29 cellular contexts compared by ENCODE assay signal in genomic region chr7:101596898-101597297, GRCh38. TPM values are rescaled to one million over a fixed set of nuclear protein-coding genes. Genes with fewer than 3 reads are reported as not detected.
DNase-seq lines count a peak whose midpoint lies in the region; ATAC-seq, FAIRE-seq and TF ChIP-seq lines count a peak whose summit lies in the region.
"Had no signal": no experiment of that assay in that cellular context is flagged by ENCODE, and none has a peak within 500 bp of the region (broad histone marks: within the 10 kb centered on the region; RNA-seq: fewer than 3 reads in every experiment).

No MANE protein-coding gene starts in this region.

- ATAC-seq in IMR-90 (ENCODE audit: low read depth) (no peak), K562 (no peak), GM19023 (IDR thresholded peaks at IDR 0.05; ENCODE audit: unreplicated experiment) (no peak)
- ATAC-seq: GM12878 had no signal

- H3K9ac ChIP-seq in IMR-90 (ENCODE audit: low read depth, low read length) (no peak overlapping the region), K562 (ENCODE audit: insufficient read depth in 1 of 2, low read depth in 2 of 2, low read length in 2 of 2) (no peak overlapping the region)
- H3K9ac ChIP-seq: BLaER1 had no signal

- H3K4me2 ChIP-seq in IMR-90 (ENCODE audit: low read depth, low read length) (no peak overlapping the region), K562 (ENCODE audit: insufficient read depth, low read length) (no peak overlapping the region)
- H3K4me2 ChIP-seq: BLaER1 had no signal

- no peak for FAIRE-seq in K562 (lab: Jason Lieb, UNC)
- FAIRE-seq: A204.1, GM12878, GM12892, GM18507, GM19239 had no signal

- H3K9me3 ChIP-seq in IMR-90 (ENCODE audit: control insufficient read depth, insufficient read depth, low read length) (peaks cover 3% of the 10 kb centered on the region), K562 (replicated peaks; ENCODE audit: control insufficient read depth, insufficient read depth, low read depth, low read length) (no peaks in the 10 kb centered on the region)
- H3K9me3 ChIP-seq: BE2C, BLaER1 had no signal

- DNase-seq in IMR-90 (no peak), K562 (ENCODE audit: extremely low read depth in 1 of 4, low spot score in 3 of 4) (no peak), posterior vena cava (ENCODE audit: low spot score) (peak; percentile 15), RKO (ENCODE audit: low spot score) (no peak)
- DNase-seq: 8988T; ACHN; BE2C; C1 segment of cervical spinal cord; CD4-positive, alpha-beta memory T cell; CD4-positive, CD25-positive, alpha-beta regulatory T cell; CD8-positive, alpha-beta memory T cell; COR-L47; DMS 273 treated with DMSO at 0.1 percent for 48 hours; DMS153; DMS53; DMS79; DND-41; EL; GDM1 had no signal

- H3K14ac ChIP-seq in IMR-90 (replicated peaks; ENCODE audit: low read depth, low read length) = no peak overlapping the region

- in situ Hi-C loops in IMR-90 (cut with MboI; ENCODE audit: low sequenced_read_pairs) (no loop called here), K562 (cut with MboI) (no loop called here)

- no peak overlapping the region for H2AK5ac ChIP-seq in IMR-90 (ENCODE audit: low read depth, low read length)

- H2AFZ ChIP-seq in IMR-90 (replicated peaks; ENCODE audit: low read length, poor library complexity) (no peak overlapping the region), K562 (ENCODE audit: low read depth, low read length) (no peak overlapping the region)

- no peaks in the 10 kb centered on the region for H4K20me1 ChIP-seq in IMR-90 (ENCODE audit: insufficient read depth, low read length)
- H4K20me1 ChIP-seq in K562 (replicated peaks; ENCODE audit: control insufficient read depth, insufficient read depth, low read length) = no peaks in the 10 kb centered on the region
- H4K20me1 ChIP-seq: BLaER1 had no signal

- H3K56ac ChIP-seq in IMR-90 (ENCODE audit: extremely low read depth, insufficient read depth, low read length) = no peak overlapping the region

- no peak overlapping the region for H3K4ac ChIP-seq in IMR-90 (ENCODE audit: low read depth, low read length)

- no peak overlapping the region for H3K18ac ChIP-seq in IMR-90 (ENCODE audit: low read depth, low read length)

- no peak overlapping the region for H2BK15ac ChIP-seq in IMR-90 (ENCODE audit: low read depth, low read length)

- POLR2A ChIA-PET in IMR-90 (lab: Charles Lee; ENCODE audit: unreplicated experiment) = no interaction called here
- POLR2A ChIA-PET in K562 (lab: Yijun Ruan, JAX) = interaction anchor here (0.6 kb wide), 2 partner anchors 12 to 25 kb away, joined by 3 read pairs; no protein-coding TSS in a partner anchor

- H2BK120ac ChIP-seq in IMR-90 (ENCODE audit: low read depth, low read length) = no peak overlapping the region

- no peaks in the 10 kb centered on the region for H3K79me1 ChIP-seq in IMR-90 (ENCODE audit: low read depth in 1 of 2, low read length in 2 of 2)

- H3K23ac ChIP-seq in IMR-90 (ENCODE audit: low read depth, low read length) = no peak overlapping the region

- dilution Hi-C loops in IMR-90 (cut with HindIII; ENCODE audit: low sequenced_read_pairs, unreplicated experiment) = no loop called here

- TF ChIP-seq CTCF in IMR-90 (conservative IDR thresholded peaks at IDR 0.05; ENCODE audit: low read depth, low read length) (no peak), K562 (IDR thresholded peaks at IDR 0.05 in 2 of 3, conservative IDR thresholded peaks at IDR 0.05 in 1 of 3; ENCODE audit: insufficient read depth in 2 of 3, low read depth in 1 of 3, low read length in 3 of 3) (no peak)

- no peak overlapping the region for H2BK20ac ChIP-seq in IMR-90 (ENCODE audit: low read depth, low read length)

- no CpG with 5 or more reads among the region's 1 CpG for WGBS in IMR-90 (ENCODE audit: extremely low coverage in 2 of 2, insufficient read length in 1 of 2), 2 experiments
- WGBS in K562 (ENCODE audit: insufficient coverage, low coverage, missing lambda C conversion rate) = 0% methylated on average over 1 of the region's 1 CpG

- no peak overlapping the region for H4K91ac ChIP-seq in IMR-90 (ENCODE audit: insufficient read depth, low read depth, low read length)

- H3K4me1 ChIP-seq in IMR-90 (ENCODE audit: control insufficient read depth, insufficient read depth, low read length) = no peaks in the 10 kb centered on the region
- peaks cover 0 to 7% of the 10 kb centered on the region in 2 experiments; a peak in 1 of 5 replicates for H3K4me1 ChIP-seq in K562 (replicated peaks in 1 of 2; ENCODE audit: control insufficient read depth in 2 of 2, insufficient read depth in 2 of 2, low read length in 2 of 2)
- H3K4me1 ChIP-seq: BE2C had no signal

- H4K5ac ChIP-seq in IMR-90 (ENCODE audit: low read depth, low read length) = no peak overlapping the region

- H3K9me1 ChIP-seq in IMR-90 (ENCODE audit: insufficient read depth, low read length) (no peaks in the 10 kb centered on the region), K562 (ENCODE audit: control insufficient read depth, insufficient read depth, low read length) (no peaks in the 10 kb centered on the region)

- H4K8ac ChIP-seq in IMR-90 (ENCODE audit: low read depth in 2 of 2, low read length in 2 of 2) = no peak overlapping the region

- no peak for TF ChIP-seq RAD21 in IMR-90 (IDR thresholded peaks at IDR 0.05; ENCODE audit: low read length)
- TF ChIP-seq RAD21 in K562 (CRISPR knock-in tag; conservative IDR thresholded peaks at IDR 0.05 in 1 of 2, IDR thresholded peaks at IDR 0.05 in 1 of 2) = no peak

- no peak for TF ChIP-seq EP300 in K562 (IDR thresholded peaks at IDR 0.05; ENCODE audit: low read length)

- H3K27me3 ChIP-seq in IMR-90 (ENCODE audit: control insufficient read depth, insufficient read depth, low read length) = peaks cover 25% of the 10 kb centered on the region
- H3K27me3 ChIP-seq in K562 (ENCODE audit: control insufficient read depth in 2 of 2, insufficient read depth in 2 of 2, low read length in 2 of 2) = peaks cover 2 to 60% of the 10 kb centered on the region in 2 experiments; a peak in 3 of 5 replicates
- H3K27me3 ChIP-seq: BE2C, BLaER1 had no signal

- TF ChIP-seq POLR2A in IMR-90 (IDR thresholded peaks at IDR 0.05; ENCODE audit: low read depth, low read length) = no peak
- TF ChIP-seq POLR2A in K562 (conservative IDR thresholded peaks at IDR 0.05) = no peak

- no peaks in the 10 kb centered on the region for H3K79me2 ChIP-seq in K562 (ENCODE audit: control insufficient read depth, insufficient read depth, low read length)

- H3K4me3 ChIP-seq in IMR-90 (ENCODE audit: insufficient read depth, low read depth, low read length) = no peak overlapping the region
- no peak overlapping the region for H3K4me3 ChIP-seq in K562
- H3K4me3 ChIP-seq: BLaER1, GM12878 had no signal

- H3K36me3 ChIP-seq in IMR-90 (ENCODE audit: control insufficient read depth, insufficient read depth, low read length) (no peaks in the 10 kb centered on the region), K562 (ENCODE audit: control insufficient read depth, insufficient read depth, low read length) (no peaks in the 10 kb centered on the region)
- H3K36me3 ChIP-seq: BE2C, BLaER1 had no signal

- intact Hi-C loops in IMR-90 (cut with micrococcal nuclease) (no loop called here), K562 (cut with micrococcal nuclease) (no loop called here), posterior vena cava (cut with DNase I) (no loop called here)

- no peak overlapping the region for H2BK5ac ChIP-seq in IMR-90 (ENCODE audit: low read depth, low read length, poor library complexity, severe bottlenecking)

- no peak overlapping the region for H2AK9ac ChIP-seq in IMR-90 (replicated peaks; ENCODE audit: low read depth, low read length, poor library complexity)

- CTCF ChIA-PET in IMR-90 (lab: Yijun Ruan, JAX) (no interaction called here), K562 (lab: Yijun Ruan, JAX; ENCODE audit: low intra/inter-chr PET ratio) (no interaction called here)

- BruUV-seq in IMR-90 (replicated peaks; lab: Mats Ljungman, UMichigan) (no TSS peak), K562 (replicated peaks; lab: Mats Ljungman, UMichigan) (no TSS peak)

- H3K27ac ChIP-seq in IMR-90 (ENCODE audit: insufficient read depth, low read length) = no peak overlapping the region
- H3K27ac ChIP-seq in K562 (ENCODE audit: extremely low read depth, low read depth, low read length) = no peak overlapping the region
- H3K27ac ChIP-seq: BLaER1 had no signal

TF ChIP-seq in IMR-90, 13 proteins besides CTCF, POLR2A, EP300 and RAD21:
- TF ChIP-seq RFX5 (IDR thresholded peaks at IDR 0.05; ENCODE audit: low read depth, low read length) (no peak), CEBPB (IDR thresholded peaks at IDR 0.05; ENCODE audit: low read depth, low read length) (0 out of 2 replicates have a peak, but pooled peaks have one; percentile 28)

TF ChIP-seq in K562, 482 proteins besides CTCF, POLR2A, EP300 and RAD21:
- TF ChIP-seq CEBPB (tag; IDR thresholded peaks at IDR 0.05) (peak; percentile 79), NCOA1 (IDR thresholded peaks at IDR 0.05; ENCODE audit: low read depth) (no peak), CEBPG (CRISPR knock-in tag; IDR thresholded peaks at IDR 0.05) (no peak), CEBPG (tag; conservative IDR thresholded peaks at IDR 0.05 in 1 of 2, IDR thresholded peaks at IDR 0.05 in 1 of 2) (peak in 1 of 2 experiments; percentile 24; a peak in 1 of 4 replicates)

RNA-seq across cellular contexts. Expression of gene MYL10, which starts 32.2 kb away (rescaled TPM):
- total RNA-seq in IMR-90 (2012; rRNA removed) (not detected in 2 replicates), K562 (2014; rRNA removed) (not detected in 2 replicates), K562 (2014; rRNA removed; fragmentation: Illumina TruSeq; extraction: Trizol) (not detected in 2 replicates), K562 (2015; rRNA removed; fragmentation: Illumina TruSeq; extraction: Trizol) (not detected in 2 replicates), K562 (2021) (not detected in 2 replicates), posterior vena cava (not detected)
- polyA plus RNA-seq in IMR-90 (2012; rRNA removed) (not detected in 2 replicates), K562 (2011; rRNA removed) (not detected in 2 replicates), K562 (2014; fragmentation: Illumina TruSeq; extraction: Trizol) (not detected in 2 replicates), K562 (2014; fragmentation: Nextera tagmentation; extraction: Ambion mirVana) (not detected), K562 (2014; rRNA removed) (not detected in 2 replicates)
- polyA plus RNA-seq in IMR-90 (2012; cell fraction: cytosol; rRNA removed) = not detected in 2 replicates
- not detected in 2 replicates for polyA plus RNA-seq in IMR-90 (2012; cell fraction: nucleus; rRNA removed; ENCODE audit: low replicate concordance)
- total RNA-seq in K562 (2011; cell fraction: chromatin; rRNA removed; ENCODE audit: low replicate concordance) = not detected in 2 replicates
- total RNA-seq in K562 (2011; cell fraction: nucleolus; rRNA removed) = not detected in 2 replicates
- not detected in 2 replicates for total RNA-seq in K562 (2011; cell fraction: nucleoplasm; rRNA removed)
- polyA plus RNA-seq in K562 (2011; cell fraction: cytosol; rRNA removed) = not detected in 2 replicates
- not detected in 2 replicates for polyA plus RNA-seq in K562 (2011; cell fraction: nucleus; rRNA removed)
- polyA plus RNA-seq in K562 (2012) = not detected in 2 replicates
- polyA minus RNA-seq in K562 (2011; rRNA and poly(A)+ RNA removed) = not detected in 2 replicates
- polyA minus RNA-seq in K562 (2011; cell fraction: cytosol; rRNA and poly(A)+ RNA removed) = not detected in 2 replicates
- polyA minus RNA-seq in K562 (2011; cell fraction: nucleus; rRNA and poly(A)+ RNA removed) = not detected in 2 replicates
- total RNA-seq: CD4-positive, alpha-beta memory T cell; CD4-positive, CD25-positive, alpha-beta regulatory T cell; CD8-positive, alpha-beta memory T cell; Daoy; GM12878 had no signal
- polyA plus RNA-seq: AG04450; CD14-positive monocyte; CD4-positive, alpha-beta memory T cell; CD4-positive, CD25-positive, alpha-beta regulatory T cell; CD8-positive, alpha-beta memory T cell; GM12878 had no signal
